Comparison of ENCODE assay signal across 16 cellular contexts in genomic region chr12:65432606-65433005, GRCh38.
"Had no signal": no experiment of that assay in that cellular context is flagged by ENCODE, and none has a peak within 500 bp of the region (broad histone marks: within the 10 kb centered on the region; RNA-seq: fewer than 3 reads in every experiment).

No MANE protein-coding gene starts in this region.

- H3K9me3 Mint-ChIP-seq: activated naive CD8-positive, alpha-beta T cell treated with anti-CD3 and anti-CD28 coated beads for 36 hours; dendritic cell treated with granulocyte-macrophage colony-stimulating factor and Interleukin-4, amounts not matched to agents 40 ng/mL and 50 ng/mL, for 4 days had no signal

- H3K4me3 ChIP-seq: gastrocnemius medialis, heart left ventricle, lung, neural progenitor cell, ovary had no signal

- H2AFZ ChIP-seq: neural progenitor cell had no signal

- H3K4me2 ChIP-seq: neural progenitor cell had no signal

- H3K27me3 Mint-ChIP-seq: dendritic cell treated with granulocyte-macrophage colony-stimulating factor and Interleukin-4, amounts not matched to agents 40 ng/mL and 50 ng/mL, for 4 days; naive B cell had no signal

- H3K27me3 ChIP-seq: brain microvascular endothelial cell, gastrocnemius medialis, heart left ventricle, neural progenitor cell, ovary had no signal

- H3K36me3 Mint-ChIP-seq: activated naive CD8-positive, alpha-beta T cell treated with anti-CD3 and anti-CD28 coated beads for 36 hours; naive B cell; neural progenitor cell had no signal

- DNase-seq: activated CD4-positive, alpha-beta T cell treated with anti-CD3 and anti-CD28 coated beads, Interleukin-2, amount 50 U/mL, for 1 hour; activated CD4-positive, CD25-positive, alpha-beta regulatory T cell; activated CD8-positive, alpha-beta memory T cell treated with anti-CD3 and anti-CD28 coated beads for 24 hours; activated naive CD8-positive, alpha-beta T cell treated with anti-CD3 and anti-CD28 coated beads for 36 hours; brain microvascular endothelial cell; cerebellar nuclear complex; effector memory CD4-positive, alpha-beta T cell; gastrocnemius medialis; heart left ventricle; naive B cell; ovary; stimulated activated CD4-positive, alpha-beta T cell treated with anti-CD3 and anti-CD28 coated beads, Interleukin-1b, Interleukin-23, amount 100 ng/mL, for 48 hours had no signal

- H3K9me3 ChIP-seq: gastrocnemius medialis, ovary had no signal

- H3K27ac ChIP-seq: brain microvascular endothelial cell, gastrocnemius medialis, heart left ventricle, neural progenitor cell, ovary had no signal

- H3K4me1 Mint-ChIP-seq: activated naive CD8-positive, alpha-beta T cell treated with anti-CD3 and anti-CD28 coated beads for 36 hours; naive B cell had no signal

- H3K27ac Mint-ChIP-seq: activated naive CD8-positive, alpha-beta T cell treated with anti-CD3 and anti-CD28 coated beads for 36 hours; dendritic cell treated with granulocyte-macrophage colony-stimulating factor and Interleukin-4, amounts not matched to agents 40 ng/mL and 50 ng/mL, for 4 days; naive B cell; neural progenitor cell had no signal

- ATAC-seq: gastrocnemius medialis, heart left ventricle, sciatic nerve had no signal

- H3K36me3 ChIP-seq: brain microvascular endothelial cell, gastrocnemius medialis, neural progenitor cell, ovary had no signal

- H3K4me3 Mint-ChIP-seq: activated naive CD8-positive, alpha-beta T cell treated with anti-CD3 and anti-CD28 coated beads for 36 hours; dendritic cell treated with granulocyte-macrophage colony-stimulating factor and Interleukin-4, amounts not matched to agents 40 ng/mL and 50 ng/mL, for 4 days; naive B cell; neural progenitor cell had no signal

- H3K4me1 ChIP-seq: gastrocnemius medialis, neural progenitor cell had no signal
